ENCODE assay signal across 16 cellular contexts in genomic region chr7:49980414-49980813, GRCh38.
DNase-seq lines count a peak whose midpoint lies in the region; ATAC-seq, FAIRE-seq and TF ChIP-seq lines count a peak whose summit lies in the region.
"Had no signal": no experiment of that assay in that cellular context is flagged by ENCODE, and none has a peak within 500 bp of the region (broad histone marks: within the 10 kb centered on the region; RNA-seq: fewer than 3 reads in every experiment).

No MANE protein-coding gene starts in this region.

- intact Hi-C loops in activated naive CD4-positive, alpha-beta T cell treated with anti-CD3 and anti-CD28 coated beads for 36 hours (cut with micrococcal nuclease) = no loop called here
- intact Hi-C loops in Panc1 (cut with micrococcal nuclease; ENCODE audit: unreplicated experiment) = no loop called here

- no peak for TF ChIP-seq POLR2A in GM12891 (IDR thresholded peaks at IDR 0.05; ENCODE audit: low read depth, low read length)

- in situ Hi-C loops in Panc1 (cut with HindIII; ENCODE audit: low pct_unique_long_range_greater_than_20kb, low sequenced_read_pairs) = no loop called here

- POLR2A ChIA-PET in Panc1 (lab: Charles Lee) = no interaction called here

- no peaks in the 10 kb centered on the region for H3K4me1 Mint-ChIP-seq in activated naive CD4-positive, alpha-beta T cell treated with anti-CD3 and anti-CD28 coated beads for 36 hours (ENCODE audit: low read depth)
- no peaks in the 10 kb centered on the region for H3K4me1 Mint-ChIP-seq in neural progenitor cell
- H3K4me1 Mint-ChIP-seq: B cell, H9 had no signal

- H3K36me3 Mint-ChIP-seq in activated naive CD4-positive, alpha-beta T cell treated with anti-CD3 and anti-CD28 coated beads for 36 hours (ENCODE audit: low read depth) = no peaks in the 10 kb centered on the region
- no peaks in the 10 kb centered on the region for H3K36me3 Mint-ChIP-seq in neural progenitor cell

- CTCF ChIA-PET in activated naive CD4-positive, alpha-beta T cell treated with anti-CD3 and anti-CD28 coated beads for 36 hours (lab: Charles Lee) = interaction anchor here (0.6 kb wide), 1 partner anchor 106 kb away, joined by 3 read pairs; no protein-coding TSS in a partner anchor
- CTCF ChIA-PET in Panc1 (lab: Charles Lee) = no interaction called here

- TF ChIP-seq CTCF in Panc1 (IDR thresholded peaks at IDR 0.05) (no peak), neural progenitor cell (IDR thresholded peaks at IDR 0.05) (no peak)

- no peaks in the 10 kb centered on the region for H3K27me3 ChIP-seq in Panc1 (ENCODE audit: control insufficient read depth, insufficient read depth, low read length)
- H3K27me3 ChIP-seq in neural progenitor cell = no peaks in the 10 kb centered on the region
- H3K27me3 ChIP-seq: sigmoid colon had no signal

- BruUV-seq in Panc1 (replicated peaks; lab: Mats Ljungman, UMichigan) = no TSS peak

- no peak overlapping the region for H3K4me3 ChIP-seq in Panc1 (ENCODE audit: low read depth in 2 of 2, low read length in 2 of 2)
- no peak overlapping the region for H3K4me3 ChIP-seq in neural progenitor cell
- H3K4me3 ChIP-seq: left ventricle myocardium inferior, sigmoid colon had no signal

- H2AFZ ChIP-seq in neural progenitor cell (replicated peaks) = no peak overlapping the region

- no peak for FAIRE-seq in GM12891 (lab: Jason Lieb, UNC)

- H3K27ac ChIP-seq in Panc1 (ENCODE audit: low read length) = no peak overlapping the region
- H3K27ac ChIP-seq in neural progenitor cell = no peak overlapping the region
- H3K27ac ChIP-seq: left ventricle myocardium inferior, sigmoid colon had no signal

- H3K9me3 ChIP-seq in Panc1 (ENCODE audit: control insufficient read depth, insufficient read depth, low read depth, low read length) (no peaks in the 10 kb centered on the region), neural progenitor cell (ENCODE audit: low read depth) (no peaks in the 10 kb centered on the region)
- H3K9me3 ChIP-seq: left ventricle myocardium inferior, sigmoid colon had no signal

- H3K4me1 ChIP-seq in Panc1 (ENCODE audit: control insufficient read depth, insufficient read depth, low read length) (no peaks in the 10 kb centered on the region; the same call in 1 of the 2 replicates), neural progenitor cell (no peaks in the 10 kb centered on the region)
- H3K4me1 ChIP-seq: left ventricle myocardium inferior, sigmoid colon had no signal

- H3K27ac Mint-ChIP-seq in activated naive CD4-positive, alpha-beta T cell treated with anti-CD3 and anti-CD28 coated beads for 36 hours = no peak overlapping the region
- H3K27ac Mint-ChIP-seq in neural progenitor cell = no peak overlapping the region
- H3K27ac Mint-ChIP-seq: B cell, H9 had no signal

- no peaks in the 10 kb centered on the region for H4K20me1 ChIP-seq in neural progenitor cell (ENCODE audit: low read depth)

- no peak overlapping the region for H3K9ac ChIP-seq in neural progenitor cell

- peak; percentile 31 for DNase-seq in activated naive CD4-positive, alpha-beta T cell treated with anti-CD3 and anti-CD28 coated beads for 36 hours
- DNase-seq in activated naive CD4-positive, alpha-beta T cell (lab: John Stamatoyannopoulos, UW) = no peak
- DNase-seq in NCI-H1092 treated with DMSO at 0.1 percent for 48 hours (lab: John Stamatoyannopoulos, UW) (peak; percentile 7), Panc1 (ENCODE audit: low read depth, low spot score) (no peak), neural progenitor cell (ENCODE audit: low spot score) (peak; percentile 11), GM12891 (ENCODE audit: insufficient read length, low spot score) (no peak), NCI-H446 treated with DMSO at 0.1 percent for 48 hours (lab: John Stamatoyannopoulos, UW) (no peak)
- DNase-seq: activated effector memory CD4-positive, alpha-beta T cell treated with Interleukin-2 at 50 U/mL for 16 hours; H9; left ventricle myocardium inferior; NCI-H1436 treated with DMSO at 0.1 percent for 48 hours; NCI-H526 treated with DMSO at 0.1 percent for 48 hours; nucleus accumbens; sigmoid colon; trophoblast cell had no signal

- H3K27me3 Mint-ChIP-seq in activated naive CD4-positive, alpha-beta T cell treated with anti-CD3 and anti-CD28 coated beads for 36 hours (ENCODE audit: low read depth) = no peaks in the 10 kb centered on the region
- H3K27me3 Mint-ChIP-seq in neural progenitor cell (ENCODE audit: insufficient read depth, low read depth) = no peaks in the 10 kb centered on the region
- H3K27me3 Mint-ChIP-seq: B cell had no signal

- H3K9me3 Mint-ChIP-seq in activated naive CD4-positive, alpha-beta T cell treated with anti-CD3 and anti-CD28 coated beads for 36 hours = no peaks in the 10 kb centered on the region
- no peaks in the 10 kb centered on the region for H3K9me3 Mint-ChIP-seq in neural progenitor cell
- H3K9me3 Mint-ChIP-seq: H9 had no signal

- H3F3A ChIP-seq in neural progenitor cell (ENCODE audit: low read depth) = peaks cover 14% of the 10 kb centered on the region

- H3K79me2 ChIP-seq in neural progenitor cell (ENCODE audit: low read depth) = no peaks in the 10 kb centered on the region

- ATAC-seq in Panc1 = peak; percentile 65; the same call in 1 of the 2 replicates

- no peak overlapping the region for H3K4me3 Mint-ChIP-seq in activated naive CD4-positive, alpha-beta T cell treated with anti-CD3 and anti-CD28 coated beads for 36 hours
- no peak overlapping the region for H3K4me3 Mint-ChIP-seq in neural progenitor cell
- H3K4me3 Mint-ChIP-seq: B cell, H9 had no signal

- H3K36me3 ChIP-seq in Panc1 (ENCODE audit: control insufficient read depth, insufficient read depth, low read length) (no peaks in the 10 kb centered on the region), neural progenitor cell (no peaks in the 10 kb centered on the region)
- H3K36me3 ChIP-seq: left ventricle myocardium inferior, sigmoid colon had no signal

- no peak overlapping the region for H3K4me2 ChIP-seq in neural progenitor cell

TF ChIP-seq in GM12891, 5 proteins besides CTCF, POLR2A, EP300 and RAD21:
- no peak for TF ChIP-seq POLR2AphosphoS5 (IDR thresholded peaks at IDR 0.05; ENCODE audit: low read depth, low read length)
- no peak for TF ChIP-seq POU2F2 (IDR thresholded peaks at IDR 0.05; ENCODE audit: low read depth, low read length)
- TF ChIP-seq PAX5 (IDR thresholded peaks at IDR 0.05; ENCODE audit: insufficient read depth, low read length, severe bottlenecking) = no peak
- no peak for TF ChIP-seq SPI1 (IDR thresholded peaks at IDR 0.05; ENCODE audit: low read depth, low read length)
- TF ChIP-seq TAF1 (IDR thresholded peaks at IDR 0.05; ENCODE audit: low read depth, low read length) = no peak

Comparison
In these comparisons a context has a peak if more than half of its experiments do, and no peak if none do; other contexts are left out.
1. DNase-seq: peak in activated naive CD4-positive, alpha-beta T cell treated with anti-CD3 and anti-CD28 coated beads for 36 hours (single experiment), NCI-H1092 treated with DMSO at 0.1 percent for 48 hours (single experiment) and neural progenitor cell (single experiment); none in activated naive CD4-positive, alpha-beta T cell (0 of 4), Panc1 (single experiment), GM12891 (single experiment) and NCI-H446 treated with DMSO at 0.1 percent for 48 hours (single experiment).